In the genomic region with DNA sequence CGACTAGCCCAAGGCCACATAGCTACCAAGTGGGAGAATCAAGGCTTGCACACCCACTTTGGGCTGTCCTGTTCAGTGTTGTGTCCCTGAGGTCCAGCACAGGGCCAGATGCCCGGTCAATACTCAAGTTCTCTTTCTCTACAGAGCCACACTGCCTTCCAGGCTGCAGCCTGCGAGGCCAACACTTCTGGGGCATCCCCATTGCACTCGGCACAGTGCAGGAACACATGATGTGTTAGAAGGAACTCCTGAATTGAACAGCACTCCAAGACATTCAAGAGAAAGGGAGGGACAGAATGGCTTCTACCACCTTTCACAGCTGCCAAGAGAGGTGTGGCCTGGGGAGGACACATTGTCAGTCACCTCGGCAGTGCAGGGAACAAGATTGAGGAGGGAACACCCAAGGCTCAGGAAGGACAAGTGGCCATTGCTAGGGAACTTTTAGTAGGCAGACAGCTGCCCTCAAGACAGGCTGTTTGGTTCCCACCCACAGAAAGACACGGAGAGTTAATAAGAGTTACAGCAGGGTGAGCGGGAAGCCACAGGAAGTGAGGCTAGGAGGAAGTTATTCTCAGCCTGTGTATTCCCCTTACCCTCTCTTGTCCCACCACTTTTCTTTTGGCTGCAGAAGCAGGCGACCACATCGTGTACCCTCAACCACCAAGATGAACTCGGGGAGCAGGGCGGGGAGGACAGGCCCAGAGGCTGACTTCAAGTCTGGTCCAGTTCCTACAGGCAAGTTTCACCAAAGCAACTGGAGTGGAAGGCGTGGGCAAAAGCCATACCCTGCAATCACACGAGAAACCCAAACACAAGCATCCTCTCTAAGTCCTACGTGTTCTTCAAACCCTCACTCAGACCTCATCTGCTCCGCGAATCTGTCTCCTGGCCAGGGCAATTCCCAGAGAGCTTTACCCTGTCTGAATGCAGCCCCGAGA, we compare ENCODE assay signal across 1 cellular context.
TF ChIP-seq lines count a peak whose summit lies in the region.

No MANE protein-coding gene starts in this region.

TF ChIP-seq in SK-N-SH, 30 proteins besides CTCF, POLR2A, EP300 and RAD21 (continued from another document):
- no peak for TF ChIP-seq REST (IDR thresholded peaks at IDR 0.05; ENCODE audit: low read depth, low read length)
- TF ChIP-seq JUND (IDR thresholded peaks at IDR 0.05) = no peak
- no peak for TF ChIP-seq NRF1 (IDR thresholded peaks at IDR 0.05; ENCODE audit: low read depth, low read length)
- no peak for TF ChIP-seq GATA2 (CRISPR knock-in tag; IDR thresholded peaks at IDR 0.05)
TF ChIP-seq in SK-N-SH: peak in this region for 0.
